In the genomic region with DNA sequence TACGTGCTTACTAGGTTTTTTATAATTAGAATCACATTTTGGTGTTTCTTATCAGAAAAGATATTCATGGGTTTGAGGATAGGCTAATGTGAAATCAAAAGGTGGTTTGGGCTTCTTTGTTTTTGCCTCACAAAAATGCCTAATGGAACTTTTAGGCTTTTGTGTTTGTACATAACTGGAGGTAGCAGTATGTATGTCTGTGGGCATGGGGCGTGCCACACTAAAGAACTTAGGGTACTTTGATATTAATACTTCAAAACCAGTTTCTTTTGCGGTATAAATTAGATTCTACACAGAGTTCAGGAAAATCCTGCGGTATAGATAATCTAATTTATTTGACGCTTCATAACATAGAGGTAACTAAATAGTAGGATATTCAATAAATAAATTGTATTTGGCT, we compare ENCODE assay signal across 8 cellular contexts. TPM values are rescaled to one million over a fixed set of nuclear protein-coding genes. Genes with fewer than 3 reads are reported as not detected.
DNase-seq lines count a peak whose midpoint lies in the region; FAIRE-seq lines count a peak whose summit lies in the region.
"Had no signal": no experiment of that assay in that cellular context is flagged by ENCODE, and none has a peak within 500 bp of the region (broad histone marks: within the 10 kb centered on the region; RNA-seq: fewer than 3 reads in every experiment).

No MANE protein-coding gene starts in this region.

- H3K27ac Mint-ChIP-seq in activated T-helper 2 cell treated with anti-CD3 and anti-CD28 coated beads, Interferon-gamma antibody, Interleukin-2, Interleukin-4, amounts not matched to agents 10 μg/mL and 5 μg/mL and 100 μg/mL, durations not matched to agents 14 hours and 24 hours and 36 hours = peak overlapping the region; percentile 95

- no peaks in the 10 kb centered on the region for H3K9me3 Mint-ChIP-seq in activated T-helper 2 cell treated with anti-CD3 and anti-CD28 coated beads, Interferon-gamma antibody, Interleukin-2, Interleukin-4, amounts not matched to agents 10 μg/mL and 5 μg/mL and 100 μg/mL, durations not matched to agents 14 hours and 24 hours and 36 hours

- no peaks in the 10 kb centered on the region; the same call in 1 of the 2 replicates for H3K9me3 ChIP-seq in HUES6 (ENCODE audit: control insufficient read depth, insufficient read depth, low read depth, low read length)
- H3K9me3 ChIP-seq in iPS-20b (ENCODE audit: insufficient read depth, low read depth, low read length) = no peaks in the 10 kb centered on the region

- no peak overlapping the region for H3K9ac ChIP-seq in HUES6 (ENCODE audit: low read length)
- H3K9ac ChIP-seq in iPS-20b (ENCODE audit: low read depth, low read length) = peak overlapping the region; percentile 90; the same call in 1 of the 2 replicates

- H3K36me3 ChIP-seq in HUES6 (ENCODE audit: control insufficient read depth, insufficient read depth, low read length) = no peaks in the 10 kb centered on the region
- no peaks in the 10 kb centered on the region for H3K36me3 ChIP-seq in iPS-20b (ENCODE audit: insufficient read depth, low read depth, low read length)

- H3K4me1 Mint-ChIP-seq in activated T-helper 2 cell treated with anti-CD3 and anti-CD28 coated beads, Interferon-gamma antibody, Interleukin-2, Interleukin-4, amounts not matched to agents 10 μg/mL and 5 μg/mL and 100 μg/mL, durations not matched to agents 14 hours and 24 hours and 36 hours (ENCODE audit: low read depth) = peaks cover 42% of the 10 kb centered on the region

- no peak for FAIRE-seq in RCC 7860 (lab: Jason Lieb, UNC)

- intact Hi-C loops in activated T-helper 2 cell treated with anti-CD3 and anti-CD28 coated beads, Interferon-gamma antibody, Interleukin-2, Interleukin-4, amounts not matched to agents 10 μg/mL and 5 μg/mL and 100 μg/mL, durations not matched to agents 14 hours and 24 hours and 36 hours (cut with micrococcal nuclease) = loop anchor here (1.0 to 5.0 kb wide), 5 partner anchors 51 to 1066 kb away; partner anchors contain the start of genes BORCS5 and CDKN1B

- no peaks in the 10 kb centered on the region for H3K27me3 Mint-ChIP-seq in activated T-helper 2 cell treated with anti-CD3 and anti-CD28 coated beads, Interferon-gamma antibody, Interleukin-2, Interleukin-4, amounts not matched to agents 10 μg/mL and 5 μg/mL and 100 μg/mL, durations not matched to agents 14 hours and 24 hours and 36 hours (ENCODE audit: low read depth)

- peak overlapping the region; percentile 94 for H3K4me3 Mint-ChIP-seq in activated T-helper 2 cell treated with anti-CD3 and anti-CD28 coated beads, Interferon-gamma antibody, Interleukin-2, Interleukin-4, amounts not matched to agents 10 μg/mL and 5 μg/mL and 100 μg/mL, durations not matched to agents 14 hours and 24 hours and 36 hours (ENCODE audit: low read depth)

- H3K4me3 ChIP-seq in HUES6 (ENCODE audit: low read depth, low read length) = peak overlapping the region; percentile 98
- H3K4me3 ChIP-seq in iPS-20b (ENCODE audit: low read length) = peak overlapping the region; percentile 95

- DNase-seq in activated T-helper 2 cell treated with anti-CD3 and anti-CD28 coated beads, Interferon-gamma antibody, Interleukin-2, Interleukin-4, amounts not matched to agents 10 μg/mL and 5 μg/mL and 100 μg/mL, durations not matched to agents 14 hours and 24 hours and 36 hours (ENCODE audit: low spot score) = no peak
- peak; percentile 4 for DNase-seq in stimulated activated naive CD4-positive, alpha-beta T cell treated with Interleukin-2 at 50 U/mL for 16 hours (lab: John Stamatoyannopoulos, UW)
- DNase-seq in RCC 7860 (ENCODE audit: low spot score) (no peak), NCI-H1105 treated with DMSO at 0.1 percent for 48 hours (lab: John Stamatoyannopoulos, UW) (no peak), NCI-H526 treated with DMSO at 0.1 percent for 48 hours (lab: John Stamatoyannopoulos, UW) (no peak)
- DNase-seq: activated gamma-delta T cell treated with Interleukin-2 at 50 U/mL for 16 hours had no signal

- H3K27ac ChIP-seq in HUES6 (ENCODE audit: low read depth, low read length) (no peak overlapping the region), iPS-20b (ENCODE audit: low read length) (no peak overlapping the region)

- peaks cover 29% of the 10 kb centered on the region for H3K36me3 Mint-ChIP-seq in activated T-helper 2 cell treated with anti-CD3 and anti-CD28 coated beads, Interferon-gamma antibody, Interleukin-2, Interleukin-4, amounts not matched to agents 10 μg/mL and 5 μg/mL and 100 μg/mL, durations not matched to agents 14 hours and 24 hours and 36 hours (ENCODE audit: low read depth)

- H3K4me1 ChIP-seq in HUES6 (ENCODE audit: control insufficient read depth, insufficient read depth, low read length) = peaks cover 32% of the 10 kb centered on the region
- H3K4me1 ChIP-seq in iPS-20b (ENCODE audit: insufficient read depth, low read length) = peaks cover 22% of the 10 kb centered on the region

- H3K27me3 ChIP-seq in HUES6 (ENCODE audit: control insufficient read depth, insufficient read depth, low read length) (no peaks in the 10 kb centered on the region), iPS-20b (ENCODE audit: insufficient read depth, low read length) (no peaks in the 10 kb centered on the region)

RNA-seq across cellular contexts. Expression of gene ETV6, which starts 1.9 kb away (rescaled TPM):
- 68.2 and 69.4 TPM in 2 replicates for total RNA-seq in activated T-helper 2 cell treated with anti-CD3 and anti-CD28 coated beads, Interferon-gamma antibody, Interleukin-2, Interleukin-4, amounts not matched to agents 10 μg/mL and 5 μg/mL and 100 μg/mL, durations not matched to agents 14 hours and 24 hours and 36 hours
